Comparison of ENCODE assay signal across 23 cellular contexts in the genomic region with DNA sequence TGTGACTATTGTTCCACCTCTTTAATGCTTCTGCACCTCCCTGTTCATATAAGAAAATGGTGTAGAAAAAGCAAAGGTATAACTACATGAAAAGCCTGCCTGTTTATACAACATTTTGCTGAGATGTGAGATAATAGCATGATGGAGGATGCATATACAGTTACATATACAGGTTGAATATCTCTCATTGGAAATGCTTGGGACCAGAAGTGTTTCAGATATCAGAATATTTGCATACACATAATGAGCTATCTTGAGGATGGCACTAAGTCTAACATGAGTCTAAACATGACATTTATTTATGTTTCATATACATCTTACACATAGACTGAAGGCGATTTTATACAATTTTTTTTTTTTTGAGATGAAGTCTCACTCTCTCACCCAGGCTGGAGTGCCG.
"Had no signal": no experiment of that assay in that cellular context is flagged by ENCODE, and none has a peak within 500 bp of the region (broad histone marks: within the 10 kb centered on the region; RNA-seq: fewer than 3 reads in every experiment).

No MANE protein-coding gene starts in this region.

- H3K4me1 ChIP-seq: foreskin keratinocyte had no signal

- ATAC-seq: effector memory CD8-positive, alpha-beta T cell; esophagus mucosa; foreskin keratinocyte; gastroesophageal sphincter; heart left ventricle; heart right ventricle had no signal

- H3K4me3 ChIP-seq: colonic mucosa, coronary artery, dorsolateral prefrontal cortex, esophagus squamous epithelium, gastroesophageal sphincter, heart left ventricle, heart right ventricle, hepatocyte had no signal

- H3K36me3 ChIP-seq: colonic mucosa, esophagus squamous epithelium, gastroesophageal sphincter, heart left ventricle, heart right ventricle had no signal

- DNase-seq: colonic mucosa; cortex of kidney; dermis blood vessel endothelial cell; dorsolateral prefrontal cortex; effector CD4-positive, alpha-beta T cell; effector CD8-positive, alpha-beta T cell; effector memory CD4-positive, alpha-beta T cell; effector memory CD8-positive, alpha-beta T cell; endodermal cell; erythroblast; esophagus squamous epithelium; foreskin fibroblast; foreskin keratinocyte; foreskin melanocyte; glutamatergic neuron; head of caudate nucleus; heart left ventricle; heart right ventricle had no signal

- H3K27me3 ChIP-seq: colonic mucosa, dorsolateral prefrontal cortex, esophagus squamous epithelium, foreskin keratinocyte, gastroesophageal sphincter, heart left ventricle, heart right ventricle, hepatocyte had no signal

- H3K9me3 ChIP-seq: colonic mucosa, esophagus squamous epithelium, gastroesophageal sphincter, heart left ventricle, heart right ventricle had no signal

- H3K27ac ChIP-seq: colonic mucosa, coronary artery, dorsolateral prefrontal cortex, epithelial cell of prostate, esophagus squamous epithelium, foreskin keratinocyte, gastroesophageal sphincter, heart left ventricle, heart right ventricle, hepatocyte had no signal
